In genomic region chr9:134039386-134040175, GRCh38 we compare ENCODE assay signal across 14 cellular contexts.
"Had no signal": no experiment of that assay in that cellular context is flagged by ENCODE, and none has a peak within 500 bp of the region (broad histone marks: within the 10 kb centered on the region; RNA-seq: fewer than 3 reads in every experiment).

No MANE protein-coding gene starts in this region.

- H3K4me3 Mint-ChIP-seq: activated T-helper 17 cell treated with anti-CD3 and anti-CD28 coated beads, Interleukin-2, amount 50 U/mL, for 72 hours; nephron had no signal

- H3K4me3 ChIP-seq: cardiac muscle cell, colonic mucosa, sigmoid colon, tibial artery had no signal

- H3K27ac Mint-ChIP-seq: activated T-helper 17 cell treated with anti-CD3 and anti-CD28 coated beads, Interleukin-2, amount 50 U/mL, for 72 hours; nephron had no signal

- ATAC-seq: activated T-helper 17 cell treated with anti-CD3 and anti-CD28 coated beads, Interleukin-2, amount 50 U/mL, for 72 hours; foreskin keratinocyte had no signal

- H3K4me1 ChIP-seq: foreskin keratinocyte, tibial artery had no signal

- DNase-seq: activated CD4-positive, CD25-positive, alpha-beta regulatory T cell treated with anti-CD3 and anti-CD28 coated beads, Interleukin-2, amount 50 U/mL, for 72 hours; activated naive CD4-positive, alpha-beta T cell treated with Interleukin-2 at 50 U/mL for 16 hours; activated T-cell treated with anti-CD3 and anti-CD28 coated beads for 4 hours; colonic mucosa; effector CD4-positive, alpha-beta T cell; foreskin keratinocyte; occipital lobe; sigmoid colon; stimulated activated CD4-positive, alpha-beta T cell treated with anti-CD3 and anti-CD28 coated beads, Interleukin-1b, Interleukin-23, amount 100 ng/mL, for 48 hours; tibial artery had no signal

- H3K9me3 ChIP-seq: colonic mucosa had no signal

- FAIRE-seq: urothelium cell line had no signal

- H3K27me3 ChIP-seq: cardiac muscle cell, colonic mucosa, foreskin keratinocyte, sigmoid colon, tibial artery had no signal

- H3K27ac ChIP-seq: cardiac muscle cell, colonic mucosa, foreskin keratinocyte, sigmoid colon, tibial artery had no signal

- H3K4me1 Mint-ChIP-seq: activated T-helper 17 cell treated with anti-CD3 and anti-CD28 coated beads, Interleukin-2, amount 50 U/mL, for 72 hours; nephron had no signal

- H3K27me3 Mint-ChIP-seq: activated T-helper 17 cell treated with anti-CD3 and anti-CD28 coated beads, Interleukin-2, amount 50 U/mL, for 72 hours had no signal

- H3K9me3 Mint-ChIP-seq: activated T-helper 17 cell treated with anti-CD3 and anti-CD28 coated beads, Interleukin-2, amount 50 U/mL, for 72 hours had no signal
